Comparison of ENCODE assay signal across 17 cellular contexts in the genomic region with DNA sequence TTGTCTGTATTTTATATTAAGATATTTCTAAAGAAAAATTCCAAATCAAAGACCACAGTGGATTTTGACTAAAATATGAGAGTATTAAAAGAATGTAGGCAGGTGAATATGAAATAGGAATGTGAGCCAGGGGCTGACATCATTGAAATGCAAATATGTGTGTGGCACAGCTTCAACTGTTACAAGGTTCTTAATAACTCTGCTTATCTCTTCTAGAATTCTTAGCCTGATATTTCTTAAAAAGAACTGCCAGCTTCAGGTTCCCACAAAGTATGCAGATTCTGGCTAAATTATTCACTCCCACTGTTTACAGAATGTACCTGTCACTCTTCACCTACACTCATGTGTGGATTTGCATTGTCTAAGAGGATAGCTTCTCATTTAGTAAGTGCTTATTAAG.
"Had no signal": no experiment of that assay in that cellular context is flagged by ENCODE, and none has a peak within 500 bp of the region (broad histone marks: within the 10 kb centered on the region; RNA-seq: fewer than 3 reads in every experiment).

No MANE protein-coding gene starts in this region.

- H3K36me3 ChIP-seq: heart left ventricle, prostate gland, tibial artery had no signal

- ATAC-seq: esophagus mucosa; heart left ventricle; mucosa of descending colon; naive thymus-derived CD8-positive, alpha-beta T cell; stimulated activated effector memory CD8-positive, alpha-beta T cell treated with anti-CD3 and anti-CD28 coated beads, Interleukin-12 subunit alpha, Interleukin-12 subunit beta, amount 100 ng/mL, for 72 hours had no signal

- DNase-seq: cortex of kidney; dorsolateral prefrontal cortex; effector memory CD4-positive, alpha-beta T cell; heart left ventricle; hippocampal formation; mammary epithelial cell; mucosa of descending colon; naive thymus-derived CD8-positive, alpha-beta T cell; retina; right lobe of liver; stimulated activated CD4-positive, alpha-beta T cell treated with anti-CD3 and anti-CD28 coated beads, Interleukin-4, amount 100 ng/mL, for 1 hour; stimulated activated CD8-positive, alpha-beta memory T cell treated with anti-CD3 and anti-CD28 coated beads, Interleukin-4, amount 100 ng/mL, for 48 hours; tibial artery had no signal

- H3K4me3 ChIP-seq: dorsolateral prefrontal cortex, heart left ventricle, mucosa of descending colon, prostate gland, right lobe of liver, tibial artery had no signal

- H3K27me3 ChIP-seq: right lobe of liver, tibial artery had no signal

- H3K27ac ChIP-seq: dorsolateral prefrontal cortex, heart left ventricle, parathyroid adenoma, prostate gland, right lobe of liver, tibial artery had no signal

- H2AFZ ChIP-seq: parathyroid adenoma had no signal

- H3K9me3 ChIP-seq: heart left ventricle, mucosa of descending colon, prostate gland, right lobe of liver, tibial artery had no signal

- H3K79me2 ChIP-seq: parathyroid adenoma had no signal

- H3K4me1 ChIP-seq: heart left ventricle, parathyroid adenoma, prostate gland, right lobe of liver, tibial artery had no signal

- H3K9ac ChIP-seq: parathyroid adenoma had no signal
